In genomic region chr22:38793721-38794466, GRCh38 we compare ENCODE assay signal across 1 cellular context.
A peak's percentile ranks its signal among the peaks of the same experiment; 100 is the strongest.
TF ChIP-seq lines count a peak whose summit lies in the region.

A gene with protein sequence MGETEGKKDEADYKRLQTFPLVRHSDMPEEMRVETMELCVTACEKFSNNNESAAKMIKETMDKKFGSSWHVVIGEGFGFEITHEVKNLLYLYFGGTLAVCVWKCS (minus strand): TSS chr22:38794143. CDS start chr22:38782731, 11,412 bp downstream.

TF ChIP-seq in K562, 482 proteins besides CTCF, POLR2A, EP300 and RAD21 (continued from another document and continues in another):
- TF ChIP-seq MGA (IDR thresholded peaks at IDR 0.05) (peak; percentile 57; the same call in 1 of the 2 replicates), HNRNPUL1 (IDR thresholded peaks at IDR 0.05; ENCODE audit: low read length) (no peak), TEAD2 (tag; IDR thresholded peaks at IDR 0.05) (no peak), HOXB6 (CRISPR knock-in tag; IDR thresholded peaks at IDR 0.05; ENCODE audit: borderline replicate concordance) (no peak), CBFA2T2 (conservative IDR thresholded peaks at IDR 0.05) (no peak), TBP (optimal IDR thresholded peaks at IDR 0.05; ENCODE audit: low read depth, low read length) (peak; percentile 50), SMARCC2 (IDR thresholded peaks at IDR 0.05; ENCODE audit: low read depth) (no peak), ZNF780A (CRISPR knock-in tag; IDR thresholded peaks at IDR 0.05) (no peak), GTF2A2 (tag; IDR thresholded peaks at IDR 0.05) (no peak), ZMIZ1 (IDR thresholded peaks at IDR 0.05; ENCODE audit: low read depth in 2 of 2, low read length in 2 of 2) (no peak), MAFF (IDR thresholded peaks at IDR 0.05; ENCODE audit: low read length) (no peak), ARID3A (IDR thresholded peaks at IDR 0.05; ENCODE audit: borderline replicate concordance, low read depth, low read length) (no peak), NCOA6 (IDR thresholded peaks at IDR 0.05) (no peak), PRMT5 (CRISPR knock-in tag; IDR thresholded peaks at IDR 0.05) (no peak), ARNT (IDR thresholded peaks at IDR 0.05) (no peak), CEBPZ (IDR thresholded peaks at IDR 0.05; ENCODE audit: borderline replicate concordance, low read depth, low read length) (peak; percentile 67; the same call in 1 of the 2 replicates), CEBPG (CRISPR knock-in tag; IDR thresholded peaks at IDR 0.05) (no peak), CEBPG (tag; conservative IDR thresholded peaks at IDR 0.05 in 1 of 2, IDR thresholded peaks at IDR 0.05 in 1 of 2) (no peak), ZNF311 (CRISPR knock-in tag; IDR thresholded peaks at IDR 0.05) (no peak)
- TF ChIP-seq, protein P1, sequence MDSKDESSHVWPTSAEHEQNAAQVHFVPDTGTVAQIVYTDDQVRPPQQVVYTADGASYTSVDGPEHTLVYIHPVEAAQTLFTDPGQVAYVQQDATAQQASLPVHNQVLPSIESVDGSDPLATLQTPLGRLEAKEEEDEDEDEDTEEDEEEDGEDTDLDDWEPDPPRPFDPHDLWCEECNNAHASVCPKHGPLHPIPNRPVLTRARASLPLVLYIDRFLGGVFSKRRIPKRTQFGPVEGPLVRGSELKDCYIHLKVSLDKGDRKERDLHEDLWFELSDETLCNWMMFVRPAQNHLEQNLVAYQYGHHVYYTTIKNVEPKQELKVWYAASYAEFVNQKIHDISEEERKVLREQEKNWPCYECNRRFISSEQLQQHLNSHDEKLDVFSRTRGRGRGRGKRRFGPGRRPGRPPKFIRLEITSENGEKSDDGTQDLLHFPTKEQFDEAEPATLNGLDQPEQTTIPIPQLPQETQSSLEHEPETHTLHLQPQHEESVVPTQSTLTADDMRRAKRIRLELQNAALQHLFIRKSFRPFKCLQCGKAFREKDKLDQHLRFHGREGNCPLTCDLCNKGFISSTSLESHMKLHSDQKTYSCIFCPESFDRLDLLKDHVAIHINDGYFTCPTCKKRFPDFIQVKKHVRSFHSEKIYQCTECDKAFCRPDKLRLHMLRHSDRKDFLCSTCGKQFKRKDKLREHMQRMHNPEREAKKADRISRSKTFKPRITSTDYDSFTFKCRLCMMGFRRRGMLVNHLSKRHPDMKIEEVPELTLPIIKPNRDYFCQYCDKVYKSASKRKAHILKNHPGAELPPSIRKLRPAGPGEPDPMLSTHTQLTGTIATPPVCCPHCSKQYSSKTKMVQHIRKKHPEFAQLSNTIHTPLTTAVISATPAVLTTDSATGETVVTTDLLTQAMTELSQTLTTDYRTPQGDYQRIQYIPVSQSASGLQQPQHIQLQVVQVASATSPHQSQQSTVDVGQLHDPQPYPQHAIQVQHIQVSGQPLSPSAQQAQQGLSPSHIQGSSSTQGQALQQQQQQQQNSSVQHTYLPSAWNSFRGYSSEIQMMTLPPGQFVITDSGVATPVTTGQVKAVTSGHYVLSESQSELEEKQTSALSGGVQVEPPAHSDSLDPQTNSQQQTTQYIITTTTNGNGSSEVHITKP (IDR thresholded peaks at IDR 0.05; ENCODE audit: partially characterized antibody): no peak
- TF ChIP-seq, protein P2, sequence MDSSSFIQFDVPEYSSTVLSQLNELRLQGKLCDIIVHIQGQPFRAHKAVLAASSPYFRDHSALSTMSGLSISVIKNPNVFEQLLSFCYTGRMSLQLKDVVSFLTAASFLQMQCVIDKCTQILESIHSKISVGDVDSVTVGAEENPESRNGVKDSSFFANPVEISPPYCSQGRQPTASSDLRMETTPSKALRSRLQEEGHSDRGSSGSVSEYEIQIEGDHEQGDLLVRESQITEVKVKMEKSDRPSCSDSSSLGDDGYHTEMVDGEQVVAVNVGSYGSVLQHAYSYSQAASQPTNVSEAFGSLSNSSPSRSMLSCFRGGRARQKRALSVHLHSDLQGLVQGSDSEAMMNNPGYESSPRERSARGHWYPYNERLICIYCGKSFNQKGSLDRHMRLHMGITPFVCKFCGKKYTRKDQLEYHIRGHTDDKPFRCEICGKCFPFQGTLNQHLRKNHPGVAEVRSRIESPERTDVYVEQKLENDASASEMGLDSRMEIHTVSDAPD (CRISPR knock-in tag; IDR thresholded peaks at IDR 0.05): no peak
- TF ChIP-seq, protein P3, sequence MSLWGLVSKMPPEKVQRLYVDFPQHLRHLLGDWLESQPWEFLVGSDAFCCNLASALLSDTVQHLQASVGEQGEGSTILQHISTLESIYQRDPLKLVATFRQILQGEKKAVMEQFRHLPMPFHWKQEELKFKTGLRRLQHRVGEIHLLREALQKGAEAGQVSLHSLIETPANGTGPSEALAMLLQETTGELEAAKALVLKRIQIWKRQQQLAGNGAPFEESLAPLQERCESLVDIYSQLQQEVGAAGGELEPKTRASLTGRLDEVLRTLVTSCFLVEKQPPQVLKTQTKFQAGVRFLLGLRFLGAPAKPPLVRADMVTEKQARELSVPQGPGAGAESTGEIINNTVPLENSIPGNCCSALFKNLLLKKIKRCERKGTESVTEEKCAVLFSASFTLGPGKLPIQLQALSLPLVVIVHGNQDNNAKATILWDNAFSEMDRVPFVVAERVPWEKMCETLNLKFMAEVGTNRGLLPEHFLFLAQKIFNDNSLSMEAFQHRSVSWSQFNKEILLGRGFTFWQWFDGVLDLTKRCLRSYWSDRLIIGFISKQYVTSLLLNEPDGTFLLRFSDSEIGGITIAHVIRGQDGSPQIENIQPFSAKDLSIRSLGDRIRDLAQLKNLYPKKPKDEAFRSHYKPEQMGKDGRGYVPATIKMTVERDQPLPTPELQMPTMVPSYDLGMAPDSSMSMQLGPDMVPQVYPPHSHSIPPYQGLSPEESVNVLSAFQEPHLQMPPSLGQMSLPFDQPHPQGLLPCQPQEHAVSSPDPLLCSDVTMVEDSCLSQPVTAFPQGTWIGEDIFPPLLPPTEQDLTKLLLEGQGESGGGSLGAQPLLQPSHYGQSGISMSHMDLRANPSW (CRISPR knock-in tag; IDR thresholded peaks at IDR 0.05): no peak
